Comparison of ENCODE assay signal across 10 cellular contexts in the genomic region with DNA sequence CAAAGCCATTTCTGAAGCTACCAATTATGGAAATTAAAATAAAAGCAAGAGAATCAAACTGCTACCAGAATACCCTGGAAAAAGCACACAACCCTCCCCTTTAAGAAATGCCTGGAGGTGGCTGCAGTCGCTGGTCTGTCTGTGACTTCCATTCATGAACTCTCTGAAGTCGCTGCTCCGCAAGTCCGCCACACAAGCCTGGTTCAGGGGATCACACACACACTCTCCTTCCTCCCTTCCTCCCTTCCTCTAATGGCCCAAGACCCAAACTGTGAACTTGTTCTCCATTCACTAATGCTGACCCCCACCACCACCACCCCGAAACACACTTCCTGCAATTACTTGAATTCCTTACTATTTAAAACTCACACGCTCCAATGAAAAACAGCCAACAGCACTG. TPM values are rescaled to one million over a fixed set of nuclear protein-coding genes. Genes with fewer than 3 reads are reported as not detected.
A peak's percentile ranks its signal among the peaks of the same experiment; 100 is the strongest.
DNase-seq lines count a peak whose midpoint lies in the region; TF ChIP-seq lines count a peak whose summit lies in the region.
"Had no signal": no experiment of that assay in that cellular context is flagged by ENCODE, and none has a peak within 500 bp of the region (broad histone marks: within the 10 kb centered on the region; RNA-seq: fewer than 3 reads in every experiment).

No MANE protein-coding gene starts in this region.

- peak overlapping the region; percentile 99 for H3K4me2 ChIP-seq in smooth muscle cell

- H3K9me3 ChIP-seq in HUES64 (ENCODE audit: insufficient read depth, low read depth, low read length) (no peaks in the 10 kb centered on the region), smooth muscle cell (replicated peaks; ENCODE audit: low read depth) (no peaks in the 10 kb centered on the region)

- no peak overlapping the region for H3K4me3 Mint-ChIP-seq in activated CD4-positive, alpha-beta memory T cell treated with anti-CD3 and anti-CD28 coated beads, Interleukin-2, amount 10 ng/mL, durations not matched to agents 7 days and 5 days
- H3K4me3 Mint-ChIP-seq: activated CD8-positive, alpha-beta memory T cell treated with anti-CD3 and anti-CD28 coated beads, Interleukin-2, amount 10 ng/mL, durations not matched to agents 7 days and 5 days had no signal

- POLR2A ChIA-PET in activated CD4-positive, alpha-beta memory T cell treated with anti-CD3 and anti-CD28 coated beads, Interleukin-2, amount 10 ng/mL, durations not matched to agents 7 days and 5 days (lab: Charles Lee): no interaction called here

- H3K36me3 Mint-ChIP-seq in activated CD4-positive, alpha-beta memory T cell treated with anti-CD3 and anti-CD28 coated beads, Interleukin-2, amount 10 ng/mL, durations not matched to agents 7 days and 5 days (ENCODE audit: low read depth): no peaks in the 10 kb centered on the region
- H3K36me3 Mint-ChIP-seq: activated CD8-positive, alpha-beta memory T cell treated with anti-CD3 and anti-CD28 coated beads, Interleukin-2, amount 10 ng/mL, durations not matched to agents 7 days and 5 days had no signal

- WGBS in HUES64: 9% methylated on average over 6 of the region's 6 CpGs
- 16% methylated on average over 6 of the region's 6 CpGs for WGBS in smooth muscle cell (ENCODE audit: low lambda C conversion rate)

- peaks cover 39% of the 10 kb centered on the region for H3K27me3 Mint-ChIP-seq in activated CD4-positive, alpha-beta memory T cell treated with anti-CD3 and anti-CD28 coated beads, Interleukin-2, amount 10 ng/mL, durations not matched to agents 7 days and 5 days

- in situ Hi-C loops in astrocyte of the cerebellum (cut with HindIII; ENCODE audit: low sequenced_read_pairs): no loop called here

- H3K79me2 ChIP-seq in smooth muscle cell (ENCODE audit: low read depth): no peaks in the 10 kb centered on the region

- DNase-seq in astrocyte of the cerebellum (ENCODE audit: low read depth) (no peak), islet precursor cell (peak; percentile 69), smooth muscle cell (lab: John Stamatoyannopoulos, UW; ENCODE audit: unreplicated experiment) (no peak), SKM-1 treated with dmso at 0.1 percent for 144 hours (lab: John Stamatoyannopoulos, UW; ENCODE audit: unreplicated experiment) (no peak), putamen (ENCODE audit: low spot score) (no peak), MV-4-11 (lab: John Stamatoyannopoulos, UW) (no peak)
- no peak for DNase-seq in activated CD4-positive, alpha-beta memory T cell treated with anti-CD3 and anti-CD28 coated beads, Interleukin-2, amount 10 ng/mL, durations not matched to agents 7 days and 5 days
- DNase-seq: activated CD8-positive, alpha-beta memory T cell treated with anti-CD3 and anti-CD28 coated beads, Interleukin-2, amount 10 ng/mL, durations not matched to agents 7 days and 5 days had no signal

- CTCF ChIA-PET in activated CD4-positive, alpha-beta memory T cell treated with anti-CD3 and anti-CD28 coated beads, Interleukin-2, amount 10 ng/mL, durations not matched to agents 7 days and 5 days (lab: Charles Lee): no interaction called here

- H3K36me3 ChIP-seq in HUES64 (ENCODE audit: insufficient read depth, low read length) (no peaks in the 10 kb centered on the region), smooth muscle cell (ENCODE audit: low read depth) (no peaks in the 10 kb centered on the region)

- H3K4me1 ChIP-seq in HUES64 (ENCODE audit: insufficient read depth, low read length) (peaks cover 69% of the 10 kb centered on the region), smooth muscle cell (ENCODE audit: low read depth) (peaks cover 26% of the 10 kb centered on the region)

- H3F3A ChIP-seq in smooth muscle cell (ENCODE audit: low read depth): no peaks in the 10 kb centered on the region

- H3K4me1 Mint-ChIP-seq in activated CD4-positive, alpha-beta memory T cell treated with anti-CD3 and anti-CD28 coated beads, Interleukin-2, amount 10 ng/mL, durations not matched to agents 7 days and 5 days: peaks cover 2% of the 10 kb centered on the region

- no peak overlapping the region for H3K27ac Mint-ChIP-seq in activated CD4-positive, alpha-beta memory T cell treated with anti-CD3 and anti-CD28 coated beads, Interleukin-2, amount 10 ng/mL, durations not matched to agents 7 days and 5 days
- H3K27ac Mint-ChIP-seq: activated CD8-positive, alpha-beta memory T cell treated with anti-CD3 and anti-CD28 coated beads, Interleukin-2, amount 10 ng/mL, durations not matched to agents 7 days and 5 days had no signal

- H2AFZ ChIP-seq in smooth muscle cell (ENCODE audit: low read depth): peak overlapping the region; percentile 83

- H3K9ac ChIP-seq in HUES64 (ENCODE audit: low read depth, low read length): peak overlapping the region; percentile 15; the same call in 1 of the 2 replicates
- H3K9ac ChIP-seq in smooth muscle cell (ENCODE audit: low read depth): no peak overlapping the region

- TF ChIP-seq CTCF in astrocyte of the cerebellum (IDR thresholded peaks at IDR 0.05; ENCODE audit: low read depth, low read length, missing control alignments) (no peak), smooth muscle cell (IDR thresholded peaks at IDR 0.05; ENCODE audit: borderline replicate concordance, insufficient read depth, poor library complexity, severe bottlenecking) (no peak)

- H3K27ac ChIP-seq in HUES64 (ENCODE audit: low read depth, low read length) (no peak overlapping the region), smooth muscle cell (ENCODE audit: low read depth) (no peak overlapping the region)

- H3K9me3 Mint-ChIP-seq in activated CD4-positive, alpha-beta memory T cell treated with anti-CD3 and anti-CD28 coated beads, Interleukin-2, amount 10 ng/mL, durations not matched to agents 7 days and 5 days: no peaks in the 10 kb centered on the region

- H3K27me3 ChIP-seq in HUES64 (ENCODE audit: insufficient read depth, low read length) (peaks cover 72% of the 10 kb centered on the region), smooth muscle cell (ENCODE audit: low read depth) (peaks cover 93% of the 10 kb centered on the region)

- no peaks in the 10 kb centered on the region for H4K20me1 ChIP-seq in smooth muscle cell (ENCODE audit: low read depth)

- H3K4me3 ChIP-seq in HUES64 (ENCODE audit: low read length): peak overlapping the region; percentile 69
- H3K4me3 ChIP-seq in astrocyte of the cerebellum (ENCODE audit: low read depth, low read length): peak overlapping the region; percentile 47
- H3K4me3 ChIP-seq in smooth muscle cell: peak overlapping the region; percentile 62

RNA-seq across cellular contexts. Expression of a gene that starts 1.0 kb away (rescaled TPM):
- 4.1 TPM for polyA plus RNA-seq in HUES64 (2013, experiment 1 of 2)
- 7.5 TPM for polyA plus RNA-seq in HUES64 (2013, experiment 2 of 2)
- 0.22 TPM in 2 replicates for total RNA-seq in smooth muscle cell
- polyA plus RNA-seq in smooth muscle cell: 1.3 TPM in 1 of 2 replicates, not detected in the other
- not detected for total RNA-seq in activated CD4-positive, alpha-beta memory T cell treated with anti-CD3 and anti-CD28 coated beads, Interleukin-2, amount 10 ng/mL, durations not matched to agents 7 days and 5 days
- total RNA-seq: activated CD8-positive, alpha-beta memory T cell treated with anti-CD3 and anti-CD28 coated beads, Interleukin-2, amount 10 ng/mL, durations not matched to agents 7 days and 5 days; HT1080 had no signal
